40 cellular contexts compared by ENCODE assay signal in genomic region chr5:127639804-127640203, GRCh38. TPM values are rescaled to one million over a fixed set of nuclear protein-coding genes. Genes with fewer than 3 reads are reported as not detected.
"Had no signal": no experiment of that assay in that cellular context is flagged by ENCODE, and none has a peak within 500 bp of the region (broad histone marks: within the 10 kb centered on the region; RNA-seq: fewer than 3 reads in every experiment).

No MANE protein-coding gene starts in this region.

- H3K36me3 ChIP-seq: ascending aorta, cardiac muscle cell, WERI-Rb-1 had no signal

- H3K27ac ChIP-seq: ascending aorta, cardiac muscle cell, WERI-Rb-1 had no signal

- H3K9me3 ChIP-seq: ascending aorta had no signal

- H3K4me3 Mint-ChIP-seq: activated CD4-positive, alpha-beta memory T cell treated with anti-CD3 and anti-CD28 coated beads, Interleukin-2, amount 10 ng/mL, durations not matched to agents 7 days and 5 days; activated CD4-positive, alpha-beta T cell treated with anti-CD3 and anti-CD28 coated beads for 36 hours; activated CD4-positive, alpha-beta T cell treated with anti-CD3 and anti-CD28 coated beads, Interleukin-2, amount 10 ng/mL, durations not matched to agents 7 days and 5 days; activated CD8-positive, alpha-beta memory T cell treated with anti-CD3 and anti-CD28 coated beads, Interleukin-2, amount 10 ng/mL, durations not matched to agents 7 days and 5 days; activated CD8-positive, alpha-beta T cell treated with anti-CD3 and anti-CD28 coated beads, Interleukin-2, amount 10 ng/mL, durations not matched to agents 7 days and 5 days; activated naive CD4-positive, alpha-beta T cell treated with anti-CD3 and anti-CD28 coated beads, Interleukin-2, amount 10 ng/mL, durations not matched to agents 7 days and 5 days; activated naive CD4-positive, alpha-beta T cell treated with anti-CD3 and anti-CD28 coated beads, Interleukin-2, amount 50 U/mL, for 24 hours; activated naive CD8-positive, alpha-beta T cell; activated naive CD8-positive, alpha-beta T cell treated with anti-CD3 and anti-CD28 coated beads, Interleukin-2, amount 10 ng/mL, durations not matched to agents 7 days and 5 days; activated naive CD8-positive, alpha-beta T cell treated with anti-CD3 and anti-CD28 coated beads, Interleukin-2, amount 50 U/mL, for 24 hours; activated T-cell treated with anti-CD3 and anti-CD28 coated beads, Interleukin-2, amount 50 U/mL, for 24 hours; brain; central memory CD8-positive, alpha-beta T cell; T-helper 1 cell treated with Interleukin-12 subunit alpha and Interleukin-12 subunit beta and Interleukin-4 antibody, amounts not matched to agents 30 μg/mL and 1 μg/mL, for 36 hours; T-helper 2 cell treated with Interferon-gamma antibody and Interleukin-4, amounts not matched to agents 5 μg/mL and 100 μg/mL, for 36 hours; WTC11 had no signal

- H3K4me1 Mint-ChIP-seq: activated CD4-positive, alpha-beta memory T cell treated with anti-CD3 and anti-CD28 coated beads, Interleukin-2, amount 10 ng/mL, durations not matched to agents 7 days and 5 days; activated CD4-positive, alpha-beta T cell treated with anti-CD3 and anti-CD28 coated beads for 36 hours; activated CD4-positive, alpha-beta T cell treated with anti-CD3 and anti-CD28 coated beads, Interleukin-2, amount 10 ng/mL, durations not matched to agents 7 days and 5 days; activated CD8-positive, alpha-beta memory T cell treated with anti-CD3 and anti-CD28 coated beads, Interleukin-2, amount 10 ng/mL, durations not matched to agents 7 days and 5 days; activated naive CD4-positive, alpha-beta T cell treated with anti-CD3 and anti-CD28 coated beads, Interleukin-2, amount 10 ng/mL, durations not matched to agents 7 days and 5 days; activated naive CD4-positive, alpha-beta T cell treated with anti-CD3 and anti-CD28 coated beads, Interleukin-2, amount 50 U/mL, for 24 hours; activated naive CD8-positive, alpha-beta T cell treated with anti-CD3 and anti-CD28 coated beads, Interleukin-2, amount 10 ng/mL, durations not matched to agents 7 days and 5 days; activated naive CD8-positive, alpha-beta T cell treated with anti-CD3 and anti-CD28 coated beads, Interleukin-2, amount 50 U/mL, for 24 hours; central memory CD8-positive, alpha-beta T cell; WTC11 had no signal

- H3K27ac Mint-ChIP-seq: activated CD4-positive, alpha-beta memory T cell treated with anti-CD3 and anti-CD28 coated beads, Interleukin-2, amount 10 ng/mL, durations not matched to agents 7 days and 5 days; activated CD4-positive, alpha-beta T cell treated with anti-CD3 and anti-CD28 coated beads for 36 hours; activated CD4-positive, alpha-beta T cell treated with anti-CD3 and anti-CD28 coated beads, Interleukin-2, amount 10 ng/mL, durations not matched to agents 7 days and 5 days; activated CD8-positive, alpha-beta memory T cell treated with anti-CD3 and anti-CD28 coated beads, Interleukin-2, amount 10 ng/mL, durations not matched to agents 7 days and 5 days; activated CD8-positive, alpha-beta T cell treated with anti-CD3 and anti-CD28 coated beads, Interleukin-2, amount 10 ng/mL, durations not matched to agents 7 days and 5 days; activated naive CD4-positive, alpha-beta T cell treated with anti-CD3 and anti-CD28 coated beads, Interleukin-2, amount 10 ng/mL, durations not matched to agents 7 days and 5 days; activated naive CD4-positive, alpha-beta T cell treated with anti-CD3 and anti-CD28 coated beads, Interleukin-2, amount 50 U/mL, for 24 hours; activated naive CD8-positive, alpha-beta T cell; activated naive CD8-positive, alpha-beta T cell treated with anti-CD3 and anti-CD28 coated beads, Interleukin-2, amount 10 ng/mL, durations not matched to agents 7 days and 5 days; activated naive CD8-positive, alpha-beta T cell treated with anti-CD3 and anti-CD28 coated beads, Interleukin-2, amount 50 U/mL, for 24 hours; activated T-cell treated with anti-CD3 and anti-CD28 coated beads, Interleukin-2, amount 50 U/mL, for 24 hours; activated T-helper 2 cell treated with anti-CD3 and anti-CD28 coated beads, Interferon-gamma antibody, Interleukin-2, Interleukin-4, amounts not matched to agents 10 μg/mL and 5 μg/mL and 100 μg/mL, durations not matched to agents 14 hours and 24 hours and 36 hours; brain; T-helper 1 cell treated with Interleukin-12 subunit alpha and Interleukin-12 subunit beta and Interleukin-4 antibody, amounts not matched to agents 30 μg/mL and 1 μg/mL, for 36 hours; T-helper 2 cell treated with Interferon-gamma antibody and Interleukin-4, amounts not matched to agents 5 μg/mL and 100 μg/mL, for 36 hours; WTC11 had no signal

- H3K36me3 Mint-ChIP-seq: activated CD8-positive, alpha-beta memory T cell treated with anti-CD3 and anti-CD28 coated beads, Interleukin-2, amount 10 ng/mL, durations not matched to agents 7 days and 5 days; activated naive CD4-positive, alpha-beta T cell treated with anti-CD3 and anti-CD28 coated beads, Interleukin-2, amount 10 ng/mL, durations not matched to agents 7 days and 5 days; activated naive CD4-positive, alpha-beta T cell treated with anti-CD3 and anti-CD28 coated beads, Interleukin-2, amount 50 U/mL, for 24 hours; activated naive CD8-positive, alpha-beta T cell; activated naive CD8-positive, alpha-beta T cell treated with anti-CD3 and anti-CD28 coated beads, Interleukin-2, amount 10 ng/mL, durations not matched to agents 7 days and 5 days; brain; WTC11 had no signal

- H3K4me3 ChIP-seq: ascending aorta, cardiac muscle cell had no signal

- FAIRE-seq: bronchial epithelial cell had no signal

- DNase-seq: activated CD4-positive, alpha-beta memory T cell treated with anti-CD3 and anti-CD28 coated beads, Interleukin-2, amount 10 ng/mL, durations not matched to agents 7 days and 5 days; activated CD4-positive, alpha-beta T cell treated with anti-CD3 and anti-CD28 coated beads for 1 hour; activated CD4-positive, alpha-beta T cell treated with anti-CD3 and anti-CD28 coated beads for 36 hours; activated CD4-positive, alpha-beta T cell treated with anti-CD3 and anti-CD28 coated beads for 48 hours; activated CD4-positive, alpha-beta T cell treated with anti-CD3 and anti-CD28 coated beads, Interleukin-2, amount 10 ng/mL, durations not matched to agents 7 days and 5 days; activated CD4-positive, alpha-beta T cell treated with anti-CD3 and anti-CD28 coated beads, Interleukin-2, amount 50 U/mL, for 48 hours; activated CD4-positive, CD25-positive, alpha-beta regulatory T cell; activated CD8-positive, alpha-beta memory T cell treated with anti-CD3 and anti-CD28 coated beads for 24 hours; activated CD8-positive, alpha-beta memory T cell treated with anti-CD3 and anti-CD28 coated beads, Interleukin-2, amount 10 ng/mL, durations not matched to agents 7 days and 5 days; activated CD8-positive, alpha-beta memory T cell treated with anti-CD3 and anti-CD28 coated beads, Interleukin-2, amount 50 U/mL, for 48 hours; activated CD8-positive, alpha-beta T cell treated with anti-CD3 and anti-CD28 coated beads, Interleukin-2, amount 10 ng/mL, durations not matched to agents 7 days and 5 days; activated effector memory CD4-positive, alpha-beta T cell treated with Interleukin-2 at 50 U/mL for 16 hours; activated gamma-delta T cell; activated naive CD4-positive, alpha-beta T cell treated with anti-CD3 and anti-CD28 coated beads, Interleukin-2, amount 10 ng/mL, durations not matched to agents 7 days and 5 days; activated naive CD4-positive, alpha-beta T cell treated with Interleukin-2 at 50 U/mL for 16 hours; activated naive CD8-positive, alpha-beta T cell treated with anti-CD3 and anti-CD28 coated beads, Interleukin-2, amount 10 ng/mL, durations not matched to agents 7 days and 5 days; activated naive CD8-positive, alpha-beta T cell treated with anti-CD3 and anti-CD28 coated beads, Interleukin-2, amount 50 U/mL, for 24 hours; activated T-cell treated with anti-CD3 and anti-CD28 coated beads, Interleukin-2, amount 50 U/mL, for 24 hours; amygdala; anterior cingulate cortex; caudate nucleus; cerebellar nuclear complex; T-helper 1 cell; T-helper 2 cell; T-helper 9 cell; WERI-Rb-1 had no signal

- H3K4me1 ChIP-seq: ascending aorta had no signal

- H3K27me3 Mint-ChIP-seq: activated naive CD4-positive, alpha-beta T cell treated with anti-CD3 and anti-CD28 coated beads, Interleukin-2, amount 10 ng/mL, durations not matched to agents 7 days and 5 days; brain had no signal

- ATAC-seq: activated CD4-positive, alpha-beta T cell treated with anti-CD3 and anti-CD28 coated beads for 36 hours; activated CD4-positive, CD25-positive, alpha-beta regulatory T cell treated with anti-CD3 and anti-CD28 coated beads, Interleukin-2, amount 50 U/mL, for 24 hours; activated CD8-positive, alpha-beta memory T cell treated with anti-CD3 and anti-CD28 coated beads, Interleukin-2, amount 10 ng/mL, durations not matched to agents 7 days and 5 days; activated CD8-positive, alpha-beta T cell treated with anti-CD3 and anti-CD28 coated beads, Interleukin-2, amount 10 ng/mL, durations not matched to agents 7 days and 5 days; activated naive CD8-positive, alpha-beta T cell treated with anti-CD3 and anti-CD28 coated beads, Interleukin-2, amount 50 U/mL, for 24 hours; WTC11 had no signal

- H3K9me3 Mint-ChIP-seq: activated CD4-positive, alpha-beta memory T cell treated with anti-CD3 and anti-CD28 coated beads, Interleukin-2, amount 10 ng/mL, durations not matched to agents 7 days and 5 days; activated CD4-positive, alpha-beta T cell treated with anti-CD3 and anti-CD28 coated beads, Interleukin-2, amount 10 ng/mL, durations not matched to agents 7 days and 5 days; activated naive CD4-positive, alpha-beta T cell treated with anti-CD3 and anti-CD28 coated beads, Interleukin-2, amount 10 ng/mL, durations not matched to agents 7 days and 5 days; activated naive CD4-positive, alpha-beta T cell treated with anti-CD3 and anti-CD28 coated beads, Interleukin-2, amount 50 U/mL, for 24 hours; activated naive CD8-positive, alpha-beta T cell treated with anti-CD3 and anti-CD28 coated beads, Interleukin-2, amount 10 ng/mL, durations not matched to agents 7 days and 5 days; activated naive CD8-positive, alpha-beta T cell treated with anti-CD3 and anti-CD28 coated beads, Interleukin-2, amount 50 U/mL, for 24 hours; activated T-cell treated with anti-CD3 and anti-CD28 coated beads, Interleukin-2, amount 50 U/mL, for 24 hours; activated T-helper 2 cell treated with anti-CD3 and anti-CD28 coated beads, Interferon-gamma antibody, Interleukin-2, Interleukin-4, amounts not matched to agents 10 μg/mL and 5 μg/mL and 100 μg/mL, durations not matched to agents 14 hours and 24 hours and 36 hours; brain; central memory CD8-positive, alpha-beta T cell; T-helper 1 cell treated with Interleukin-12 subunit alpha and Interleukin-12 subunit beta and Interleukin-4 antibody, amounts not matched to agents 30 μg/mL and 1 μg/mL, for 36 hours; T-helper 2 cell treated with Interferon-gamma antibody and Interleukin-4, amounts not matched to agents 5 μg/mL and 100 μg/mL, for 36 hours; WTC11 had no signal

- H3K27me3 ChIP-seq: ascending aorta, cardiac muscle cell had no signal

RNA-seq across cellular contexts. Expression of gene CTXN3, which starts 9.1 kb away (rescaled TPM):
- total RNA-seq: activated CD4-positive, alpha-beta memory T cell treated with anti-CD3 and anti-CD28 coated beads, Interleukin-2, amount 10 ng/mL, durations not matched to agents 7 days and 5 days; activated CD4-positive, alpha-beta T cell treated with anti-CD3 and anti-CD28 coated beads for 36 hours; activated CD4-positive, alpha-beta T cell treated with anti-CD3 and anti-CD28 coated beads, Interleukin-2, amount 10 ng/mL, durations not matched to agents 7 days and 5 days; activated CD8-positive, alpha-beta memory T cell treated with anti-CD3 and anti-CD28 coated beads, Interleukin-2, amount 10 ng/mL, durations not matched to agents 7 days and 5 days; activated CD8-positive, alpha-beta T cell treated with anti-CD3 and anti-CD28 coated beads, Interleukin-2, amount 10 ng/mL, durations not matched to agents 7 days and 5 days; activated naive CD8-positive, alpha-beta T cell treated with anti-CD3 and anti-CD28 coated beads, Interleukin-2, amount 10 ng/mL, durations not matched to agents 7 days and 5 days; activated T-helper 2 cell treated with anti-CD3 and anti-CD28 coated beads, Interferon-gamma antibody, Interleukin-2, Interleukin-4, amounts not matched to agents 10 μg/mL and 5 μg/mL and 100 μg/mL, durations not matched to agents 14 hours and 24 hours and 36 hours; ascending aorta; bronchial epithelial cell; cardiac muscle cell; chondrocyte; WTC11 had no signal
- polyA plus RNA-seq: adipose tissue, cardiac muscle cell had no signal
